In genomic region chr1:21331752-21332480, GRCh38 we compare ENCODE assay signal across 10 cellular contexts. TPM values are rescaled to one million over a fixed set of nuclear protein-coding genes. Genes with fewer than 3 reads are reported as not detected.
A peak's percentile ranks its signal among the peaks of the same experiment; 100 is the strongest.
DNase-seq lines count a peak whose midpoint lies in the region; ATAC-seq and TF ChIP-seq lines count a peak whose summit lies in the region.
"Had no signal": no experiment of that assay in that cellular context is flagged by ENCODE, and none has a peak within 500 bp of the region (broad histone marks: within the 10 kb centered on the region; RNA-seq: fewer than 3 reads in every experiment).

No MANE protein-coding gene starts in this region.

- H3K4me3 ChIP-seq in lower lobe of right lung (no peak overlapping the region), transverse colon (no peak overlapping the region)

- peak overlapping the region; percentile 94 for H3K27ac Mint-ChIP-seq in activated naive CD4-positive, alpha-beta T cell treated with anti-CD3 and anti-CD28 coated beads, Interleukin-2, amount 50 U/mL, for 24 hours
- H3K27ac Mint-ChIP-seq in activated B cell treated with CpG ODN at 0.5 μM for 24 hours = peak overlapping the region; percentile 73

- H3K36me3 ChIP-seq in lower lobe of right lung (no peaks in the 10 kb centered on the region), transverse colon (no peaks in the 10 kb centered on the region)

- WGBS in transverse colon (ENCODE audit: low coverage in 1 of 2), 2 donors = 37 to 57% methylated on average over 2 to 9 of the region's 9 CpGs

- peak; percentile 88 for TF ChIP-seq EP300 in transverse colon (IDR thresholded peaks at IDR 0.05; ENCODE audit: low read depth)

- CTCF ChIA-PET in activated B cell treated with CpG ODN at 0.5 μM for 24 hours (lab: Charles Lee) = interaction anchor here (1.0 to 1.4 kb wide), 2 partner anchors 61 to 77 kb away, joined by 4 to 5 read pairs; no protein-coding TSS in a partner anchor

- H3K4me1 ChIP-seq in lower lobe of right lung (peaks cover 72% of the 10 kb centered on the region), transverse colon (peaks cover 71 to 97% (median 86%) of the 10 kb centered on the region in 4 donors)

- H3K27me3 ChIP-seq in lower lobe of right lung (ENCODE audit: low read depth) = no peaks in the 10 kb centered on the region
- no peaks in the 10 kb centered on the region for H3K27me3 ChIP-seq in transverse colon
- H3K27me3 ChIP-seq: foreskin keratinocyte had no signal

- no peak for TF ChIP-seq POLR2A in transverse colon (IDR thresholded peaks at IDR 0.05)

- no peaks in the 10 kb centered on the region for H3K9me3 ChIP-seq in lower lobe of right lung
- H3K9me3 ChIP-seq in transverse colon = no peaks in the 10 kb centered on the region

- no peaks in the 10 kb centered on the region for H3K9me3 Mint-ChIP-seq in activated naive CD4-positive, alpha-beta T cell treated with anti-CD3 and anti-CD28 coated beads, Interleukin-2, amount 50 U/mL, for 24 hours
- no peaks in the 10 kb centered on the region for H3K9me3 Mint-ChIP-seq in activated B cell treated with CpG ODN at 0.5 μM for 24 hours
- H3K9me3 Mint-ChIP-seq: HFFc6 had no signal

- H3K4me1 Mint-ChIP-seq in activated naive CD4-positive, alpha-beta T cell treated with anti-CD3 and anti-CD28 coated beads, Interleukin-2, amount 50 U/mL, for 24 hours = peaks cover 91% of the 10 kb centered on the region
- H3K4me1 Mint-ChIP-seq in activated B cell treated with CpG ODN at 0.5 μM for 24 hours = peaks cover 85% of the 10 kb centered on the region

- intact Hi-C loops in activated B cell treated with CpG ODN at 0.5 μM for 24 hours (cut with micrococcal nuclease) = no loop called here
- intact Hi-C loops in lower lobe of right lung (cut with DNase I) = no loop called here
- intact Hi-C loops in transverse colon (cut with DNase I; ENCODE audit: low total_unique reads) = no loop called here

- H3K4me3 Mint-ChIP-seq in activated naive CD4-positive, alpha-beta T cell treated with anti-CD3 and anti-CD28 coated beads, Interleukin-2, amount 50 U/mL, for 24 hours = peak overlapping the region; percentile 51
- peak overlapping the region; percentile 7 for H3K4me3 Mint-ChIP-seq in activated B cell treated with CpG ODN at 0.5 μM for 24 hours
- H3K4me3 Mint-ChIP-seq: HFFc6 had no signal

- no peaks in the 10 kb centered on the region for H3K27me3 Mint-ChIP-seq in activated naive CD4-positive, alpha-beta T cell treated with anti-CD3 and anti-CD28 coated beads, Interleukin-2, amount 50 U/mL, for 24 hours
- no peaks in the 10 kb centered on the region for H3K27me3 Mint-ChIP-seq in activated B cell treated with CpG ODN at 0.5 μM for 24 hours

- POLR2A ChIA-PET in activated B cell treated with CpG ODN at 0.5 μM for 24 hours (lab: Charles Lee) = interaction anchor here (1.0 to 7.2 kb wide), 3 partner anchors 7 to 39 kb away, joined by 3 to 129 read pairs (median 81); partner anchors contain the start of gene ECE1

- no peak for DNase-seq in activated naive CD4-positive, alpha-beta T cell treated with anti-CD3 and anti-CD28 coated beads, Interleukin-2, amount 50 U/mL, for 16 hours
- no peak for DNase-seq in activated B cell treated with CpG ODN at 0.5 μM for 24 hours
- DNase-seq in lower lobe of right lung = no peak
- peak; percentile 31 for DNase-seq in transverse colon
- DNase-seq in iPS-NIHi7 (ENCODE audit: extremely low spot score) = no peak
- no peak for DNase-seq in NCI-H2227 (lab: John Stamatoyannopoulos, UW; ENCODE audit: unreplicated experiment)
- no peak for DNase-seq in DMS153 treated with DMSO at 0.1 percent for 48 hours (lab: John Stamatoyannopoulos, UW; ENCODE audit: unreplicated experiment)
- DNase-seq: foreskin keratinocyte, HFFc6 had no signal

- H3K36me3 Mint-ChIP-seq in activated naive CD4-positive, alpha-beta T cell treated with anti-CD3 and anti-CD28 coated beads, Interleukin-2, amount 50 U/mL, for 24 hours = peaks cover 13% of the 10 kb centered on the region
- peaks cover 30% of the 10 kb centered on the region for H3K36me3 Mint-ChIP-seq in activated B cell treated with CpG ODN at 0.5 μM for 24 hours (ENCODE audit: low read depth)

- H3K27ac ChIP-seq in lower lobe of right lung (peak overlapping the region; percentile 21), transverse colon (peak overlapping the region; percentile 84 to 93 (median 87))
- H3K27ac ChIP-seq: foreskin keratinocyte had no signal

- TF ChIP-seq CTCF in activated B cell treated with CpG ODN at 0.5 μM for 24 hours (IDR thresholded peaks at IDR 0.05) (no peak), lower lobe of right lung (IDR thresholded peaks at IDR 0.05) (no peak), transverse colon (IDR thresholded peaks at IDR 0.05) (no peak)

- ATAC-seq in activated B cell treated with CpG ODN at 0.5 μM for 24 hours (ENCODE audit: low read depth) (no peak), lower lobe of right lung (no peak)
- ATAC-seq: foreskin keratinocyte had no signal

- in situ Hi-C loops in transverse colon (cut with MboI; ENCODE audit: low pct_ligation_motif_present in 1 of 4, low pct_unique_long_range_greater_than_20kb in 1 of 4, low sequenced_read_pairs in 3 of 4) = no loop called here

RNA-seq across cellular contexts. Expression of gene ECE1, which starts 41.7 kb away (rescaled TPM):
- 208 and 209 TPM in 2 replicates for total RNA-seq in activated B cell treated with CpG ODN at 0.5 μM for 24 hours
- 90.9 TPM for total RNA-seq in lower lobe of right lung
- total RNA-seq in transverse colon = 100 to 1,000 TPM in 3 of 4 donors, 10 to 100 TPM in 1; 55.9 to 149 (median 112) TPM
